Comparison of ENCODE assay signal across 15 cellular contexts in genomic region chr10:79001082-79001885, GRCh38.
DNase-seq lines count a peak whose midpoint lies in the region; ATAC-seq and TF ChIP-seq lines count a peak whose summit lies in the region.
"Had no signal": no experiment of that assay in that cellular context is flagged by ENCODE, and none has a peak within 500 bp of the region (broad histone marks: within the 10 kb centered on the region; RNA-seq: fewer than 3 reads in every experiment).

No MANE protein-coding gene starts in this region.

- no peak overlapping the region for H2AFZ ChIP-seq in mammary epithelial cell (ENCODE audit: low read depth, low read length)

- H3K4me2 ChIP-seq in mammary epithelial cell (ENCODE audit: insufficient read depth, low read depth, low read length): no peak overlapping the region

- CTCF ChIA-PET in MCF 10A (lab: Yijun Ruan, JAX) (interaction anchor here (0.9 kb wide), 1 partner anchor 26 kb away, joined by 3 read pairs; no protein-coding TSS in a partner anchor), mammary epithelial cell (lab: Charles Lee; ENCODE audit: low non-redundant PET) (no interaction called here)

- H3K79me2 ChIP-seq in mammary epithelial cell (ENCODE audit: insufficient read depth, low read length): no peaks in the 10 kb centered on the region

- no peaks in the 10 kb centered on the region for H3K36me3 ChIP-seq in mammary epithelial cell (ENCODE audit: insufficient read depth, low read length)
- H3K36me3 ChIP-seq: ovary had no signal

- H3K4me3 ChIP-seq in mammary epithelial cell (replicated peaks in 1 of 3; ENCODE audit: insufficient read depth in 1 of 3, low read depth in 2 of 3, low read length in 3 of 3) (no peak overlapping the region), fibroblast of the aortic adventitia (ENCODE audit: low read depth, low read length) (no peak overlapping the region)
- H3K4me3 ChIP-seq: GM12878, ovary had no signal

- H3K27me3 Mint-ChIP-seq in MCF 10A (ENCODE audit: insufficient read depth, unreplicated experiment): peaks cover 17% of the 10 kb centered on the region

- no peaks in the 10 kb centered on the region for H4K20me1 ChIP-seq in mammary epithelial cell (ENCODE audit: insufficient read depth, low read length)

- no peaks in the 10 kb centered on the region for H3K9me3 Mint-ChIP-seq in MCF 10A (ENCODE audit: unreplicated experiment)
- H3K9me3 Mint-ChIP-seq in stimulated activated effector memory CD8-positive, alpha-beta T cell treated with anti-CD3 and anti-CD28 coated beads, Interleukin-12 subunit alpha, Interleukin-12 subunit beta, amount 100 ng/mL, for 72 hours: no peaks in the 10 kb centered on the region
- H3K9me3 Mint-ChIP-seq: activated naive CD4-positive, alpha-beta T cell treated with anti-CD3 and anti-CD28 coated beads, Interleukin-2, amount 50 U/mL, for 72 hours had no signal

- WGBS in mammary epithelial cell (ENCODE audit: low coverage, missing lambda C conversion rate): 83% methylated on average over 10 of the region's 10 CpGs

- dilution Hi-C loops in mammary epithelial cell (cut with HindIII; ENCODE audit: low sequenced_read_pairs): no loop called here

- ATAC-seq in stimulated activated effector memory CD8-positive, alpha-beta T cell treated with anti-CD3 and anti-CD28 coated beads, Interleukin-12 subunit alpha, Interleukin-12 subunit beta, amount 100 ng/mL, for 72 hours: no peak
- ATAC-seq in HG02571 (IDR thresholded peaks at IDR 0.05; ENCODE audit: unreplicated experiment): no peak
- ATAC-seq: GM12878 had no signal

- H3K27ac Mint-ChIP-seq in MCF 10A (ENCODE audit: low read depth, unreplicated experiment): no peak overlapping the region
- peak overlapping the region; percentile 85 for H3K27ac Mint-ChIP-seq in stimulated activated effector memory CD8-positive, alpha-beta T cell treated with anti-CD3 and anti-CD28 coated beads, Interleukin-12 subunit alpha, Interleukin-12 subunit beta, amount 100 ng/mL, for 72 hours
- H3K27ac Mint-ChIP-seq: activated naive CD4-positive, alpha-beta T cell treated with anti-CD3 and anti-CD28 coated beads, Interleukin-2, amount 50 U/mL, for 72 hours had no signal

- intact Hi-C loops in MCF 10A (cut with micrococcal nuclease) (no loop called here), mammary epithelial cell (cut with micrococcal nuclease) (no loop called here)

- DNase-seq in MCF 10A (ENCODE audit: unreplicated experiment): peak; percentile 10
- DNase-seq in mammary epithelial cell: no peak
- DNase-seq in RPMI7951 (ENCODE audit: low read depth): peak; percentile 27
- peak; percentile 27 for DNase-seq in fibroblast of the aortic adventitia (ENCODE audit: low read depth)
- no peak for DNase-seq in stimulated activated effector memory CD8-positive, alpha-beta T cell treated with anti-CD3 and anti-CD28 coated beads, Interleukin-12 subunit alpha, Interleukin-12 subunit beta, amount 100 ng/mL, for 72 hours (ENCODE audit: low spot score in 2 of 2)
- DNase-seq in activated naive CD4-positive, alpha-beta T cell treated with anti-CD3 and anti-CD28 coated beads, Interleukin-2, amount 50 U/mL, for 16 hours: no peak
- no peak for DNase-seq in activated CD4-positive, CD25-positive, alpha-beta regulatory T cell (lab: John Stamatoyannopoulos, UW)
- DNase-seq: central memory CD4-positive, alpha-beta T cell; DMS53; NCI-H1048; ovary had no signal

- in situ Hi-C loops in mammary epithelial cell (cut with MboI; ENCODE audit: low sequenced_read_pairs in 2 of 2): no loop called here

- no peak overlapping the region for H3K4me3 Mint-ChIP-seq in MCF 10A (ENCODE audit: unreplicated experiment)
- H3K4me3 Mint-ChIP-seq in stimulated activated effector memory CD8-positive, alpha-beta T cell treated with anti-CD3 and anti-CD28 coated beads, Interleukin-12 subunit alpha, Interleukin-12 subunit beta, amount 100 ng/mL, for 72 hours: no peak overlapping the region

- no peak overlapping the region for H3K27ac ChIP-seq in mammary epithelial cell (ENCODE audit: insufficient read depth, low read depth, low read length)
- H3K27ac ChIP-seq: ovary, RWPE1 had no signal

- no peaks in the 10 kb centered on the region for H3K4me1 ChIP-seq in mammary epithelial cell (ENCODE audit: insufficient read depth, low read length)

- POLR2A ChIA-PET in MCF 10A (lab: Yijun Ruan, JAX): no interaction called here

- no peak for TF ChIP-seq CTCF in MCF 10A (IDR thresholded peaks at IDR 0.05; ENCODE audit: unreplicated experiment)
- TF ChIP-seq CTCF in mammary epithelial cell (conservative IDR thresholded peaks at IDR 0.05 in 1 of 2, IDR thresholded peaks at IDR 0.05 in 1 of 2; ENCODE audit: extremely low read depth in 1 of 2, insufficient read depth in 1 of 2, low read depth in 1 of 2, low read length in 2 of 2): no peak
- TF ChIP-seq CTCF in fibroblast of the aortic adventitia (IDR thresholded peaks at IDR 0.05; ENCODE audit: insufficient read depth, low read length): no peak

- no peaks in the 10 kb centered on the region for H3K4me1 Mint-ChIP-seq in MCF 10A (ENCODE audit: insufficient read depth, unreplicated experiment)
- H3K4me1 Mint-ChIP-seq in stimulated activated effector memory CD8-positive, alpha-beta T cell treated with anti-CD3 and anti-CD28 coated beads, Interleukin-12 subunit alpha, Interleukin-12 subunit beta, amount 100 ng/mL, for 72 hours: peaks cover 8% of the 10 kb centered on the region

- H3K36me3 Mint-ChIP-seq in MCF 10A (ENCODE audit: insufficient read depth, unreplicated experiment): peaks cover 7% of the 10 kb centered on the region
- H3K36me3 Mint-ChIP-seq in stimulated activated effector memory CD8-positive, alpha-beta T cell treated with anti-CD3 and anti-CD28 coated beads, Interleukin-12 subunit alpha, Interleukin-12 subunit beta, amount 100 ng/mL, for 72 hours: no peaks in the 10 kb centered on the region
- H3K36me3 Mint-ChIP-seq: activated naive CD4-positive, alpha-beta T cell treated with anti-CD3 and anti-CD28 coated beads, Interleukin-2, amount 50 U/mL, for 72 hours had no signal

- no peak overlapping the region for H3K9ac ChIP-seq in mammary epithelial cell (ENCODE audit: insufficient read depth, low read length)

- no peaks in the 10 kb centered on the region for H3K27me3 ChIP-seq in mammary epithelial cell (ENCODE audit: insufficient read depth, low read length)
- H3K27me3 ChIP-seq: ovary had no signal

- H3K9me3 ChIP-seq in mammary epithelial cell (replicated peaks; ENCODE audit: insufficient read depth, low read length): no peaks in the 10 kb centered on the region
- H3K9me3 ChIP-seq: ovary had no signal

- no TSS peak for BruUV-seq in MCF 10A (replicated peaks; lab: Mats Ljungman, UMichigan)
- BruUV-seq in mammary epithelial cell (replicated peaks; lab: Mats Ljungman, UMichigan): no TSS peak

Comparison
In these comparisons a context has a peak if more than half of its experiments do, and no peak if none do; other contexts are left out.
1. DNase-seq: peak in MCF 10A (single experiment), RPMI7951 (single experiment) and fibroblast of the aortic adventitia (single experiment); none in mammary epithelial cell (single experiment), stimulated activated effector memory CD8-positive, alpha-beta T cell treated with anti-CD3 and anti-CD28 coated beads, Interleukin-12 subunit alpha, Interleukin-12 subunit beta, amount 100 ng/mL, for 72 hours (0 of 2), activated naive CD4-positive, alpha-beta T cell treated with anti-CD3 and anti-CD28 coated beads, Interleukin-2, amount 50 U/mL, for 16 hours (single experiment) and activated CD4-positive, CD25-positive, alpha-beta regulatory T cell (0 of 4).